ENCODE assay signal across 32 cellular contexts in the genomic region with DNA sequence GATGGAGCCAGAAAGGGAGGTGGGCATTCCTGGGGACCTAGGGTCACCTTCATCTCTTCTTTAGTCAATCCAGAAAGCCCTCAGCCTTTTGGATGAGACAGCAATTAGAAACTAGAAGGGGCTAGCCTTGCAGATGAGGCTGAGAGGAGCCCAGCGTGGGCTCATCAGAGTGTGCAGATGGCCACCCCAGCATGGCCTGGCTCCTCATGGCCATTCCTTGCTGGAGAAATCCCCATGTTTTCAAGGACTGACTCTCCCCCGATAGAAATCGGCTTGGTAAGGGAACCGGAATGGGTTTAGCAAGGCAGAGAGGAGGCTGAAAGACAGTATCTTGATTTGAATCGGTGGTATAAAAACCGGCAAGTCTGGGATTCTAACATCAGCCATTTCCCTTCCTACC.
"Had no signal": no experiment of that assay in that cellular context is flagged by ENCODE, and none has a peak within 500 bp of the region (broad histone marks: within the 10 kb centered on the region; RNA-seq: fewer than 3 reads in every experiment).

No MANE protein-coding gene starts in this region.

- H3K27me3 ChIP-seq: brain microvascular endothelial cell had no signal

- H3K4me2 ChIP-seq: hepatocyte had no signal

- H2AFZ ChIP-seq: hepatocyte had no signal

- FAIRE-seq: bronchial epithelial cell had no signal

- H3K79me2 ChIP-seq: hepatocyte had no signal

- H3K4me3 ChIP-seq: ascending aorta, esophagus muscularis mucosa, gastrocnemius medialis, heart right ventricle, hepatocyte had no signal

- H3K27ac ChIP-seq: ascending aorta, brain microvascular endothelial cell, esophagus muscularis mucosa, foreskin keratinocyte, gastrocnemius medialis, heart right ventricle, hepatocyte had no signal

- DNase-seq: activated CD4-positive, alpha-beta memory T cell treated with anti-CD3 and anti-CD28 coated beads for 36 hours; activated CD4-positive, alpha-beta T cell treated with anti-CD3 and anti-CD28 coated beads for 36 hours; activated CD4-positive, alpha-beta T cell treated with anti-CD3 and anti-CD28 coated beads, Interleukin-2, amount 10 ng/mL, durations not matched to agents 24 days and 14 days; activated CD4-positive, CD25-positive, alpha-beta regulatory T cell; activated CD4-positive, CD25-positive, alpha-beta regulatory T cell treated with anti-CD3 and anti-CD28 coated beads, Interleukin-2, amount 50 U/mL, for 72 hours; activated CD8-positive, alpha-beta memory T cell treated with anti-CD3 and anti-CD28 coated beads, Interleukin-2, amount 10 ng/mL, durations not matched to agents 7 days and 5 days; activated CD8-positive, alpha-beta memory T cell treated with anti-CD3 and anti-CD28 coated beads, Interleukin-2, amount 50 U/mL, for 4 hours; activated CD8-positive, alpha-beta T cell treated with anti-CD3 and anti-CD28 coated beads, Interleukin-2, amount 10 ng/mL, durations not matched to agents 7 days and 5 days; activated effector memory CD4-positive, alpha-beta T cell treated with anti-CD3 and anti-CD28 coated beads, Interleukin-2, amount 50 U/mL, for 16 hours; activated naive CD4-positive, alpha-beta T cell; activated naive CD4-positive, alpha-beta T cell treated with anti-CD3 and anti-CD28 coated beads, Interleukin-2, amount 10 ng/mL, durations not matched to agents 7 days and 5 days; activated naive CD8-positive, alpha-beta T cell treated with anti-CD3 and anti-CD28 coated beads, Interleukin-2, amount 10 ng/mL, durations not matched to agents 7 days and 5 days; activated T-cell treated with anti-CD3 and anti-CD28 coated beads, Interleukin-2, amount 50 U/mL, for 1 hour; activated T-cell treated with anti-CD3 and anti-CD28 coated beads, Interleukin-2, amount 50 U/mL, for 48 hours; brain microvascular endothelial cell; cortex of kidney; dermis blood vessel endothelial cell; effector CD4-positive, alpha-beta T cell; effector memory CD8-positive, alpha-beta T cell; erythroblast; gastrocnemius medialis; glutamatergic neuron; heart right ventricle; T-helper 1 cell; T-helper 17 cell; T1000 had no signal

- ATAC-seq: activated CD4-positive, alpha-beta T cell treated with anti-CD3 and anti-CD28 coated beads for 36 hours; activated CD8-positive, alpha-beta memory T cell treated with anti-CD3 and anti-CD28 coated beads, Interleukin-2, amount 10 ng/mL, durations not matched to agents 7 days and 5 days; activated CD8-positive, alpha-beta T cell treated with anti-CD3 and anti-CD28 coated beads, Interleukin-2, amount 10 ng/mL, durations not matched to agents 7 days and 5 days; activated naive CD4-positive, alpha-beta T cell treated with anti-CD3 and anti-CD28 coated beads, Interleukin-2, amount 50 U/mL, for 72 hours; effector memory CD8-positive, alpha-beta T cell; gastrocnemius medialis; heart right ventricle; T-helper 17 cell had no signal

- H3K36me3 ChIP-seq: ascending aorta, brain microvascular endothelial cell, esophagus muscularis mucosa, gastrocnemius medialis, heart right ventricle had no signal

- H3K4me1 ChIP-seq: ascending aorta, foreskin keratinocyte, gastrocnemius medialis had no signal

- H3K9me3 ChIP-seq: ascending aorta, esophagus muscularis mucosa, gastrocnemius medialis, heart right ventricle had no signal
